Comparison of ENCODE assay signal across 20 cellular contexts in genomic region chr18:62786689-62787088, GRCh38.
DNase-seq lines count a peak whose midpoint lies in the region; ATAC-seq, FAIRE-seq and TF ChIP-seq lines count a peak whose summit lies in the region.
"Had no signal": no experiment of that assay in that cellular context is flagged by ENCODE, and none has a peak within 500 bp of the region (broad histone marks: within the 10 kb centered on the region; RNA-seq: fewer than 3 reads in every experiment).

No MANE protein-coding gene starts in this region.

- no peak for TF ChIP-seq CTCF in HEK293 (tag by site-specific recombination; IDR thresholded peaks at IDR 0.05)

- DNase-seq in HK-2 (ENCODE audit: unreplicated experiment) (no peak), RCC 7860 (ENCODE audit: low spot score) (no peak)
- DNase-seq: Caco-2; CD4-positive, CD25-positive, alpha-beta regulatory T cell; CD8-positive, alpha-beta T cell; DMS153; DND-41; GM23248; H9; HFFc6 had no signal

- FAIRE-seq in RCC 7860 (lab: Jason Lieb, UNC), result no peak
- FAIRE-seq: A204.1, G401.6, GM12892 had no signal

- H3K36me3 ChIP-seq in HEK293 (ENCODE audit: control insufficient read depth in 2 of 2, insufficient read depth in 1 of 2, low read length in 2 of 2), result no peaks in the 10 kb centered on the region
- H3K36me3 ChIP-seq: BLaER1 had no signal

- no peaks in the 10 kb centered on the region for H3K27me3 ChIP-seq in layer of hippocampus (ENCODE audit: control insufficient read depth, insufficient read depth, low read length)
- H3K27me3 ChIP-seq: BLaER1 had no signal

- no peak for ATAC-seq in GM21723 (IDR thresholded peaks at IDR 0.05; ENCODE audit: unreplicated experiment)
- ATAC-seq: CD8-positive, alpha-beta T cell; HCT116 had no signal

- H3K9me3 ChIP-seq in HEK293 (ENCODE audit: control insufficient read depth, insufficient read depth, low read depth, low read length), result no peaks in the 10 kb centered on the region
- H3K9me3 ChIP-seq: BLaER1, Caco-2 had no signal

- CTCF ChIA-PET in HEK293 (lab: Yijun Ruan, JAX), result interaction anchor here (1.1 kb wide), 1 partner anchor 70 kb away, joined by 4 read pairs; no protein-coding TSS in a partner anchor

- H3K27ac ChIP-seq in HEK293 (ENCODE audit: extremely low read depth, low read depth, low read length) (no peak overlapping the region), angular gyrus (ENCODE audit: low read depth, low read length) (peak overlapping the region; percentile 94), layer of hippocampus (ENCODE audit: low read depth, low read length) (peak overlapping the region; percentile 25)
- H3K27ac ChIP-seq: BLaER1, C4-2B, GM23248 had no signal

- no peak overlapping the region for H3K4me3 ChIP-seq in HEK293 (ENCODE audit: low read depth, low read length)
- H3K4me3 ChIP-seq: BLaER1, GM23248 had no signal

- H3K4me1 ChIP-seq in HEK293 (ENCODE audit: control insufficient read depth, insufficient read depth, low read length), result peaks cover 76% of the 10 kb centered on the region

- POLR2A ChIA-PET in HEK293 (lab: Yijun Ruan, JAX), result interaction anchor here (0.6 kb wide), 1 partner anchor 903 kb away, joined by 3 read pairs; no protein-coding TSS in a partner anchor

TF ChIP-seq in HEK293, 187 proteins besides CTCF, POLR2A, EP300 and RAD21:
- peak; percentile 76 for TF ChIP-seq WT1 (tag by site-specific recombination; IDR thresholded peaks at IDR 0.05)
- no peak for TF ChIP-seq PBX3 (CRISPR knock-in tag; IDR thresholded peaks at IDR 0.05)
- peak; percentile 62; the same call in 1 of the 2 replicates for TF ChIP-seq PRDM6 (tag by site-specific recombination; IDR thresholded peaks at IDR 0.05)
